In genomic region chr2:64865073-64865830, GRCh38 we compare ENCODE assay signal across 8 cellular contexts.
A peak's percentile ranks its signal among the peaks of the same experiment; 100 is the strongest.
DNase-seq lines count a peak whose midpoint lies in the region; ATAC-seq, FAIRE-seq and TF ChIP-seq lines count a peak whose summit lies in the region.

No MANE protein-coding gene starts in this region.

- no peaks in the 10 kb centered on the region; the same call in 1 of the 2 replicates for H3K36me3 ChIP-seq in HAP-1 (replicated peaks)
- H3K36me3 ChIP-seq in keratinocyte (ENCODE audit: control insufficient read depth in 2 of 2, extremely low read depth in 1 of 2, insufficient read depth in 2 of 2, low read length in 2 of 2): no peaks in the 10 kb centered on the region

- dilution Hi-C loops in keratinocyte (cut with MboI; ENCODE audit: extremely low pct_ligation_motif_present, low sequenced_read_pairs): no loop called here

- DNase-seq in GM03348 (ENCODE audit: low spot score): peak; percentile 89
- peak; percentile 49 to 73 for DNase-seq in HAP-1 (ENCODE audit: low spot score in 2 of 2)
- peak; percentile 38 for DNase-seq in NCI-H146 treated with DMSO at 0.1 percent for 48 hours (lab: John Stamatoyannopoulos, UW; ENCODE audit: unreplicated experiment)
- peak; percentile 60 for DNase-seq in central memory CD4-positive, alpha-beta T cell
- DNase-seq in keratinocyte (ENCODE audit: low read depth, low spot score): no peak
- peak; percentile 34 to 45 for DNase-seq in stimulated activated CD4-positive, alpha-beta T cell treated with anti-CD3 and anti-CD28 coated beads, Interleukin-12 subunit alpha, Interleukin-12 subunit beta, amount 100 ng/mL, for 24 hours (ENCODE audit: low read depth in 2 of 2)
- DNase-seq in DMS114 treated with DMSO at 0.1 percent for 48 hours (lab: John Stamatoyannopoulos, UW; ENCODE audit: unreplicated experiment): no peak

- H3K4me1 ChIP-seq in HAP-1 (peaks cover 12% of the 10 kb centered on the region), keratinocyte (ENCODE audit: control insufficient read depth, extremely low read depth, insufficient read depth, low read length) (peaks cover 18% of the 10 kb centered on the region)

- peak overlapping the region; percentile 91 for H3K4me2 ChIP-seq in keratinocyte (ENCODE audit: control insufficient read depth, extremely low read depth, insufficient read depth, low read depth, low read length)

- peak; percentile 50 to 69 (median 66) for TF ChIP-seq CTCF in keratinocyte (optimal IDR thresholded peaks at IDR 0.05 in 1 of 3, IDR thresholded peaks at IDR 0.05 in 1 of 3, conservative IDR thresholded peaks at IDR 0.05 in 1 of 3; ENCODE audit: extremely low read depth in 1 of 3, insufficient read depth in 2 of 3, low read length in 3 of 3)

- peak overlapping the region; percentile 86 for H2AFZ ChIP-seq in keratinocyte (ENCODE audit: control insufficient read depth, low read length)

- peak overlapping the region; percentile 41 for H3K4me3 ChIP-seq in HAP-1
- H3K4me3 ChIP-seq in keratinocyte (ENCODE audit: control insufficient read depth in 2 of 3, extremely low read depth in 1 of 3, insufficient read depth in 2 of 3, low read depth in 1 of 3, low read length in 3 of 3): peak overlapping the region; percentile 19 to 63 (median 63)

- H4K20me1 ChIP-seq in keratinocyte (ENCODE audit: control insufficient read depth, extremely low read depth, insufficient read depth, low read length): no peaks in the 10 kb centered on the region

- H3K9me1 ChIP-seq in keratinocyte (ENCODE audit: control insufficient read depth, extremely low read depth, insufficient read depth, low read length): no peaks in the 10 kb centered on the region

- peak overlapping the region; percentile 84 for H3K27ac ChIP-seq in keratinocyte (ENCODE audit: control insufficient read depth, insufficient read depth, low read length)

- in situ Hi-C loops in HAP-1 (cut with MboI; ENCODE audit: low sequenced_read_pairs): loop anchor here (5.0 to 10.0 kb wide), 2 partner anchors 220 to 268 kb away; no protein-coding TSS in a partner anchor

- FAIRE-seq in keratinocyte (lab: Jason Lieb, UNC): no peak

- peak overlapping the region; percentile 85 for H3K9ac ChIP-seq in keratinocyte (ENCODE audit: control insufficient read depth, extremely low read depth, insufficient read depth, low read length)

- H3K9me3 ChIP-seq in HAP-1 (no peaks in the 10 kb centered on the region), keratinocyte (ENCODE audit: control insufficient read depth, low read depth, low read length) (peaks cover 3% of the 10 kb centered on the region)

- ATAC-seq in activated CD4-positive, CD25-positive, alpha-beta regulatory T cell treated with anti-CD3 and anti-CD28 coated beads, Interleukin-2, amount 50 U/mL, for 24 hours: peak; percentile 71 to 72

- no peaks in the 10 kb centered on the region for H3K27me3 ChIP-seq in HAP-1 (ENCODE audit: low read depth)
- no peaks in the 10 kb centered on the region for H3K27me3 ChIP-seq in keratinocyte (ENCODE audit: control insufficient read depth, extremely low read depth, insufficient read depth, low read length)

- no peaks in the 10 kb centered on the region for H3K79me2 ChIP-seq in keratinocyte (ENCODE audit: control insufficient read depth, insufficient read depth, low read length)

Comparison
In these comparisons a context has a peak if more than half of its experiments do, and no peak if none do; other contexts are left out.
1. DNase-seq: peak in GM03348 (single experiment), HAP-1 (2 of 2), NCI-H146 treated with DMSO at 0.1 percent for 48 hours (single experiment), central memory CD4-positive, alpha-beta T cell (single experiment) and stimulated activated CD4-positive, alpha-beta T cell treated with anti-CD3 and anti-CD28 coated beads, Interleukin-12 subunit alpha, Interleukin-12 subunit beta, amount 100 ng/mL, for 24 hours (2 of 2); none in keratinocyte (single experiment) and DMS114 treated with DMSO at 0.1 percent for 48 hours (single experiment).